ENCODE assay signal across 17 cellular contexts in genomic region chr9:20312732-20313131, GRCh38.
DNase-seq lines count a peak whose midpoint lies in the region; ATAC-seq and TF ChIP-seq lines count a peak whose summit lies in the region.
"Had no signal": no experiment of that assay in that cellular context is flagged by ENCODE, and none has a peak within 500 bp of the region (broad histone marks: within the 10 kb centered on the region; RNA-seq: fewer than 3 reads in every experiment).

No MANE protein-coding gene starts in this region.

- CTCF ChIA-PET in mammary epithelial cell (lab: Charles Lee; ENCODE audit: low non-redundant PET): no interaction called here

- in situ Hi-C loops in Caki2 (cut with HindIII; ENCODE audit: low pct_unique_long_range_greater_than_20kb, low sequenced_read_pairs): no loop called here
- in situ Hi-C loops in mammary epithelial cell (cut with MboI; ENCODE audit: low sequenced_read_pairs in 2 of 2): no loop called here

- no peaks in the 10 kb centered on the region for H4K20me1 ChIP-seq in mammary epithelial cell (ENCODE audit: insufficient read depth, low read length)

- no peak overlapping the region for H3K9ac ChIP-seq in mammary epithelial cell (ENCODE audit: insufficient read depth, low read length)

- H3K4me3 ChIP-seq in mammary epithelial cell (replicated peaks in 1 of 3; ENCODE audit: insufficient read depth in 1 of 3, low read depth in 2 of 3, low read length in 3 of 3): no peak overlapping the region
- H3K4me3 ChIP-seq: K562 had no signal

- no peaks in the 10 kb centered on the region for H3K36me3 ChIP-seq in mammary epithelial cell (ENCODE audit: insufficient read depth, low read length)

- no peak for ATAC-seq in HG03025 (IDR thresholded peaks at IDR 0.05; ENCODE audit: low FRiP score, unreplicated experiment)
- ATAC-seq: K562, Panc1 had no signal

- peak; percentile 12 for DNase-seq in Caki2 (ENCODE audit: low read depth)
- DNase-seq in HS-27A (ENCODE audit: low read depth): peak; percentile 24
- peak; percentile 66 for DNase-seq in mammary epithelial cell
- peak; percentile 52 for DNase-seq in iris pigment epithelial cell (ENCODE audit: low read depth)
- no peak for DNase-seq in Kasumi-1 (lab: John Stamatoyannopoulos, UW)
- DNase-seq in NK-92 (lab: John Stamatoyannopoulos, UW; ENCODE audit: unreplicated experiment): no peak
- DNase-seq in stimulated activated naive CD4-positive, alpha-beta T cell (lab: John Stamatoyannopoulos, UW): no peak
- DNase-seq: activated naive CD8-positive, alpha-beta T cell treated with anti-CD3 and anti-CD28 coated beads, Interleukin-2, amount 10 ng/mL, durations not matched to agents 7 days and 5 days; effector memory CD4-positive, alpha-beta T cell; GDM1; NCI-H1105; NCI-H748 treated with DMSO at 0.1 percent for 48 hours; stimulated activated CD4-positive, alpha-beta T cell treated with anti-CD3 and anti-CD28 coated beads, Interleukin-4, amount 100 ng/mL, for 1 hour; substantia nigra had no signal

- H3K4me2 ChIP-seq in mammary epithelial cell (ENCODE audit: insufficient read depth, low read depth, low read length): no peak overlapping the region

- H3K4me1 ChIP-seq in mammary epithelial cell (ENCODE audit: insufficient read depth, low read length): peaks cover 18% of the 10 kb centered on the region

- H3K9me3 ChIP-seq in mammary epithelial cell (replicated peaks; ENCODE audit: insufficient read depth, low read length): no peaks in the 10 kb centered on the region

- H2AFZ ChIP-seq in mammary epithelial cell (ENCODE audit: low read depth, low read length): peak overlapping the region; percentile 54

- no peaks in the 10 kb centered on the region for H3K27me3 ChIP-seq in mammary epithelial cell (ENCODE audit: insufficient read depth, low read length)

- H3K79me2 ChIP-seq in mammary epithelial cell (ENCODE audit: insufficient read depth, low read length): no peaks in the 10 kb centered on the region

- intact Hi-C loops in mammary epithelial cell (cut with micrococcal nuclease): loop anchor here (10.0 kb wide), 2 partner anchors 78 to 118 kb away; no protein-coding TSS in a partner anchor

- H3K27ac ChIP-seq in mammary epithelial cell (ENCODE audit: insufficient read depth, low read depth, low read length): no peak overlapping the region

- no TSS peak for BruUV-seq in mammary epithelial cell (replicated peaks; lab: Mats Ljungman, UMichigan)

- dilution Hi-C loops in mammary epithelial cell (cut with HindIII; ENCODE audit: low sequenced_read_pairs): no loop called here

- no peak for TF ChIP-seq CTCF in mammary epithelial cell (conservative IDR thresholded peaks at IDR 0.05 in 1 of 2, IDR thresholded peaks at IDR 0.05 in 1 of 2; ENCODE audit: extremely low read depth in 1 of 2, insufficient read depth in 1 of 2, low read depth in 1 of 2, low read length in 2 of 2)

Comparison
In these comparisons a context has a peak if more than half of its experiments do, and no peak if none do; other contexts are left out.
1. DNase-seq: peak in Caki2 (single experiment), HS-27A (single experiment), mammary epithelial cell (single experiment) and iris pigment epithelial cell (single experiment); none in Kasumi-1 (0 of 2), NK-92 (single experiment) and stimulated activated naive CD4-positive, alpha-beta T cell (0 of 6).